In the genomic region with DNA sequence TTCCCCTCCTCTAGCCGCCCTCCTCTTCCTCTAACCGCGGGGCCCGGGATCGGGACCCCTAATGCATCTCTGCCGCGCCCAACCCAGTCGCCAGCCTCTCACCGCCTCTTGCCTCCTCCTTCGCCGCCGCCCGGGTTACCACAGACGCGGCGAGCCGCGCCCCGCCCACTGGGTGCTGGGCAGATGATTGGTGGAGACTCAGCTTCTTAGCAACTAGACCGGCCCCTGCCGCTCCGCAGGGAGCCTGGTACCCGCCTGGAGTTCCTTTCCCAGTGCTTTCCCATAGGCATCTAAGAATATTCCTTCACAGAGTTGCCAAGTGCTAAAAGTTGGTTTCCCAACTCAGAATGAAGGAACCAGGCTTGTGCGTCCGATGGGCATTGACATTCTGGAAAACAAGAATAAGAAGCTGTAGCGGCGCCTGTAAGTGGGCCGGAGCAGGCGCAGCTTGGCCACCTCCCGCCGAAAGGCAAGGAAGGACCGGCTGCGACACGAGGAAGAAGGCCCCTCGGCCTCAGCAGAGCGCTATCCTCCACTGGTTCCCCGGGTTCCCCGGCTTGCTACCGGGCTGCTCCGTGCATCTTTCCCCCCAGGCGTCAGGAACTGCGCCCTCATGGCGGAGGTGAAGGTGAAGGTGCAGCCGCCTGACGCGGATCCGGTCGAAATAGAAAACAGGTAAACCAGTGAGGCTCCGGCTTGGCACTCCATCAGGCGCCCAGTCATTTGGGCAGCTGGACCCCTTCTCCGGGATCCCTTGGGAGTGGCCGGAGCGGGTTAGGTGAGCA, we compare ENCODE assay signal across 1 cellular context.
TF ChIP-seq lines count a peak whose summit lies in the region.

DZANK1 (minus strand) TSS at position 137 of the 785 bp plus-strand sequence. CDS start 1,672 bp downstream, outside the sequence.
A gene with protein sequence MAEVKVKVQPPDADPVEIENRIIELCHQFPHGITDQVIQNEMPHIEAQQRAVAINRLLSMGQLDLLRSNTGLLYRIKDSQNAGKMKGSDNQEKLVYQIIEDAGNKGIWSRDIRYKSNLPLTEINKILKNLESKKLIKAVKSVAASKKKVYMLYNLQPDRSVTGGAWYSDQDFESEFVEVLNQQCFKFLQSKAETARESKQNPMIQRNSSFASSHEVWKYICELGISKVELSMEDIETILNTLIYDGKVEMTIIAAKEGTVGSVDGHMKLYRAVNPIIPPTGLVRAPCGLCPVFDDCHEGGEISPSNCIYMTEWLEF (plus strand): TSS at position 497 of the 785 bp plus-strand sequence. CDS start 117 bp downstream, at position 614.

TF ChIP-seq in endothelial cell of umbilical vein, 7 proteins besides CTCF, POLR2A, EP300 and RAD21 (continued from another document):
- no peak for TF ChIP-seq FOS (IDR thresholded peaks at IDR 0.05; ENCODE audit: borderline replicate concordance, insufficient read depth, low read length)
